In genomic region chr6:31397901-31398300, GRCh38 we compare ENCODE assay signal across 29 cellular contexts. TPM values are rescaled to one million over a fixed set of nuclear protein-coding genes. Genes with fewer than 3 reads are reported as not detected.
DNase-seq lines count a peak whose midpoint lies in the region; ATAC-seq, FAIRE-seq and TF ChIP-seq lines count a peak whose summit lies in the region.
"Had no signal": no experiment of that assay in that cellular context is flagged by ENCODE, and none has a peak within 500 bp of the region (broad histone marks: within the 10 kb centered on the region; RNA-seq: fewer than 3 reads in every experiment).

No MANE protein-coding gene starts in this region.

- peaks cover 95% of the 10 kb centered on the region for H3K27me3 ChIP-seq in iPS-18a (ENCODE audit: control insufficient read depth, insufficient read depth, low read length)
- H3K27me3 ChIP-seq: breast epithelium, esophagus squamous epithelium, ovary, right atrium auricular region, SJCRH30 had no signal

- no peak for TF ChIP-seq EP300 in A549 (IDR thresholded peaks at IDR 0.05)

- WGBS in A549 (ENCODE audit: missing lambda C conversion rate): 68% methylated on average over 7 of the region's 7 CpGs

- no peak for TF ChIP-seq POLR2A in A549 (IDR thresholded peaks at IDR 0.05; ENCODE audit: low read length)

- H3K4me3 ChIP-seq in A549 (no peak overlapping the region), iPS-18a (ENCODE audit: low read length) (peak overlapping the region; percentile 39)
- H3K4me3 ChIP-seq: breast epithelium, coronary artery, esophagus squamous epithelium, ovary, right atrium auricular region, SJCRH30 had no signal

- CTCF ChIA-PET in A549 (lab: Yijun Ruan, JAX): interaction anchor here (0.6 to 10.2 kb wide), 9 partner anchors 9 to 201 kb away, joined by 3 to 108 read pairs (median 3); no protein-coding TSS in a partner anchor

- TF ChIP-seq CTCF in A549 (IDR thresholded peaks at IDR 0.05): no peak

- H3K4me1 ChIP-seq in A549 (peaks cover 27% of the 10 kb centered on the region), iPS-18a (ENCODE audit: control insufficient read depth, low read depth, low read length) (peaks cover 24% of the 10 kb centered on the region)

- FAIRE-seq in A549 (lab: Jason Lieb, UNC): no peak
- FAIRE-seq: HTR-8/SVneo had no signal

- H3K9ac ChIP-seq in iPS-18a (ENCODE audit: low read length): no peak overlapping the region

- no peak overlapping the region for H3K27ac ChIP-seq in A549
- no peak overlapping the region for H3K27ac ChIP-seq in iPS-18a (ENCODE audit: low read length)
- H3K27ac ChIP-seq: breast epithelium, coronary artery, esophagus squamous epithelium, ovary, right atrium auricular region, SJCRH30 had no signal

- 0 out of 3 replicates have a peak overlapping the region, but pooled peaks have one; percentile 23 for H3K4me2 ChIP-seq in A549

- POLR2A ChIA-PET in A549 (lab: Yijun Ruan, JAX): no interaction called here

- DNase-seq in A549 (ENCODE audit: low read depth in 1 of 2, low spot score in 1 of 2): no peak
- DNase-seq in COR-L47 (lab: John Stamatoyannopoulos, UW): peak; percentile 43
- peak; percentile 8 for DNase-seq in NCI-H774 (lab: John Stamatoyannopoulos, UW)
- DNase-seq in ureter (ENCODE audit: low spot score): no peak
- no peak for DNase-seq in stimulated activated CD4-positive, alpha-beta T cell treated with anti-CD3 and anti-CD28 coated beads, Interleukin-4, amount 100 ng/mL, for 24 hours
- no peak for DNase-seq in activated CD8-positive, alpha-beta memory T cell treated with anti-CD3 and anti-CD28 coated beads for 24 hours
- DNase-seq: activated CD4-positive, alpha-beta T cell treated with anti-CD3 and anti-CD28 coated beads for 1 hour; activated naive CD4-positive, alpha-beta T cell; activated T-cell treated with anti-CD3 and anti-CD28 coated beads, Interleukin-2, amount 50 U/mL, for 24 hours; CD4-positive, alpha-beta memory T cell; DMS153; endodermal cell; esophagus squamous epithelium; GDM1; H9; Kasumi-1; naive thymus-derived CD8-positive, alpha-beta T cell; NCI-H1105; NCI-H526 treated with DMSO at 0.1 percent for 48 hours; ovary; SJCRH30; T-cell; trophoblast cell had no signal

- no peak for ATAC-seq in A549
- no peak for ATAC-seq in HG02884 (IDR thresholded peaks at IDR 0.05; ENCODE audit: unreplicated experiment)
- ATAC-seq: naive thymus-derived CD8-positive, alpha-beta T cell; T-cell had no signal

- TF ChIP-seq RAD21 in A549 (conservative IDR thresholded peaks at IDR 0.05 in 1 of 2, IDR thresholded peaks at IDR 0.05 in 1 of 2): no peak

- no peaks in the 10 kb centered on the region for H3K36me3 ChIP-seq in iPS-18a (ENCODE audit: control insufficient read depth, low read depth, low read length)
- H3K36me3 ChIP-seq: breast epithelium, ovary, right atrium auricular region, SJCRH30 had no signal

- H3K9me3 ChIP-seq in A549: no peaks in the 10 kb centered on the region
- H3K9me3 ChIP-seq in iPS-18a (ENCODE audit: control insufficient read depth, low read depth, low read length): no peaks in the 10 kb centered on the region
- H3K9me3 ChIP-seq: breast epithelium, esophagus squamous epithelium, ovary, right atrium auricular region, SJCRH30 had no signal

TF ChIP-seq in A549, 52 proteins besides CTCF, POLR2A, EP300 and RAD21:
- TF ChIP-seq CHD4 (IDR thresholded peaks at IDR 0.05; ENCODE audit: borderline replicate concordance): no peak
- TF ChIP-seq HOXB5 (CRISPR knock-in tag; IDR thresholded peaks at IDR 0.05): no peak
- TF ChIP-seq KDM5A (IDR thresholded peaks at IDR 0.05): no peak
- no peak for TF ChIP-seq ZFP36 (IDR thresholded peaks at IDR 0.05; ENCODE audit: borderline replicate concordance, partially characterized antibody)
- TF ChIP-seq NR3C1 (IDR thresholded peaks at IDR 0.05): no peak
- no peak for TF ChIP-seq CHD2 (IDR thresholded peaks at IDR 0.05; ENCODE audit: low read length, partially characterized antibody)
- TF ChIP-seq HOXB13 (CRISPR knock-in tag; IDR thresholded peaks at IDR 0.05; ENCODE audit: low read depth): no peak
- no peak for TF ChIP-seq ZNF302 (CRISPR knock-in tag; IDR thresholded peaks at IDR 0.05)
- no peak for TF ChIP-seq PHF8 (IDR thresholded peaks at IDR 0.05; ENCODE audit: borderline replicate concordance, low read depth)

RNA-seq across cellular contexts. Expression of gene MICA, which starts 5.5 kb away (rescaled TPM):
- polyA plus RNA-seq in A549 (2011; rRNA removed) (20.5 and 22.7 TPM in 2 replicates), A549 (2017; fragmentation: RNase III; extraction: RNeasy Plus Mini Kit Qiagen cat#74134 plus additional on column Dnase treatment) (18.6 to 22.8 TPM (median 20.1 TPM) in 3 replicates)
- 23.5 and 23.7 TPM in 2 replicates for polyA plus RNA-seq in A549 (2012; cell fraction: cytosol; rRNA removed)
- polyA plus RNA-seq in A549 (2012; cell fraction: nucleus; rRNA removed): 27.0 and 27.4 TPM in 2 replicates
- 23.2 and 25.2 TPM in 2 replicates for polyA minus RNA-seq in A549 (2011; rRNA and poly(A)+ RNA removed)
- total RNA-seq in ureter: 27.7 TPM

RNA-seq across cellular contexts. Expression of gene HLA-B, which starts 40.9 kb away (rescaled TPM):
- polyA plus RNA-seq in A549 (2011; rRNA removed): 9.4 and 9.7 TPM in 2 replicates
- 4.1 and 11.8 TPM in 2 replicates for polyA plus RNA-seq in A549 (2012; cell fraction: cytosol; rRNA removed)
- 10.7 and 13.5 TPM in 2 replicates for polyA plus RNA-seq in A549 (2012; cell fraction: nucleus; rRNA removed)
- polyA plus RNA-seq in A549 (2017; fragmentation: RNase III; extraction: RNeasy Plus Mini Kit Qiagen cat#74134 plus additional on column Dnase treatment): 9.0 to 10.0 TPM (median 9.9 TPM) in 3 replicates
- polyA minus RNA-seq in A549 (2011; rRNA and poly(A)+ RNA removed): 6.3 and 11.7 TPM in 2 replicates
- total RNA-seq in ureter: 562 TPM
- total RNA-seq: SJCRH30 had no signal

Comparison
In these comparisons a context has a peak if more than half of its experiments do, and no peak if none do; other contexts are left out.
1. DNase-seq: peak in COR-L47 (single experiment) and NCI-H774 (single experiment); none in A549 (0 of 2), ureter (single experiment), stimulated activated CD4-positive, alpha-beta T cell treated with anti-CD3 and anti-CD28 coated beads, Interleukin-4, amount 100 ng/mL, for 24 hours (single experiment) and activated CD8-positive, alpha-beta memory T cell treated with anti-CD3 and anti-CD28 coated beads for 24 hours (single experiment).